Comparison of ENCODE assay signal across 24 cellular contexts in genomic region chr4:42649870-42650269, GRCh38. TPM values are rescaled to one million over a fixed set of nuclear protein-coding genes. Genes with fewer than 3 reads are reported as not detected.
DNase-seq lines count a peak whose midpoint lies in the region; ATAC-seq, FAIRE-seq and TF ChIP-seq lines count a peak whose summit lies in the region.
"Had no signal": no experiment of that assay in that cellular context is flagged by ENCODE, and none has a peak within 500 bp of the region (broad histone marks: within the 10 kb centered on the region; RNA-seq: fewer than 3 reads in every experiment).

No MANE protein-coding gene starts in this region.

- H3K4me1 ChIP-seq in Karpas-422 (ENCODE audit: low read length) (peaks cover 60% of the 10 kb centered on the region), H1 (replicated peaks in 1 of 4; ENCODE audit: control insufficient read depth in 3 of 4, insufficient read depth in 4 of 4, low read length in 3 of 4) (peaks cover 0 to 3% (median 0%) of the 10 kb centered on the region in 4 experiments; a peak in 1 of 7 replicates)
- H3K4me1 ChIP-seq: A549 had no signal

- peak; percentile 52 for FAIRE-seq in H1 (lab: Jason Lieb, UNC)
- FAIRE-seq: A549, G401.6, H54, K562 had no signal

- H4K5ac ChIP-seq in H1 (ENCODE audit: insufficient read length, low read depth, low read length), result no peak overlapping the region

- no peak overlapping the region for H2AK5ac ChIP-seq in H1 (ENCODE audit: low read depth, low read length)

- H3K79me2 ChIP-seq in Karpas-422 (ENCODE audit: low read length) (peaks cover 96% of the 10 kb centered on the region), H1 (ENCODE audit: control insufficient read depth in 1 of 2, insufficient read depth in 2 of 2, low read length in 2 of 2) (peaks cover 0 to 18% of the 10 kb centered on the region in 2 experiments; a peak in 2 of 4 replicates)

- no peak overlapping the region for H3K56ac ChIP-seq in H1 (replicated peaks; ENCODE audit: insufficient read length, low read depth, low read length)

- H3K4ac ChIP-seq in H1 (replicated peaks; ENCODE audit: insufficient read length, low read depth, low read length), result no peak overlapping the region

- TF ChIP-seq RAD21 in H1 (IDR thresholded peaks at IDR 0.05 in 1 of 2, conservative IDR thresholded peaks at IDR 0.05 in 1 of 2; ENCODE audit: low read depth in 2 of 2, low read length in 2 of 2), result no peak

- no peak for TF ChIP-seq CTCF in H1 (IDR thresholded peaks at IDR 0.05; ENCODE audit: control extremely low read depth in 1 of 3, insufficient read depth in 1 of 3, low read depth in 1 of 3, low read length in 3 of 3)
- no peak for TF ChIP-seq CTCF in glutamatergic neuron (IDR thresholded peaks at IDR 0.05; ENCODE audit: partially characterized antibody, unreplicated experiment)

- H3K9me2 ChIP-seq in Karpas-422 (replicated peaks; ENCODE audit: insufficient read depth, low read length), result no peaks in the 10 kb centered on the region

- no peak overlapping the region for H4K8ac ChIP-seq in H1 (ENCODE audit: extremely low read depth, insufficient read depth, low read length)

- intact Hi-C loops in activated CD4-positive, alpha-beta T cell treated with anti-CD3 and anti-CD28 coated beads, Interleukin-2, amount 10 ng/mL, durations not matched to agents 24 days and 14 days (cut with micrococcal nuclease), result loop anchor here (10.0 kb wide), 1 partner anchor 255 kb away; the partner anchor contains the start of gene SHISA3

- H3K18ac ChIP-seq in H1 (ENCODE audit: extremely low read depth, low read length), result no peak overlapping the region

- peaks cover 15% of the 10 kb centered on the region for H3K9me3 Mint-ChIP-seq in activated CD4-positive, alpha-beta T cell treated with anti-CD3 and anti-CD28 coated beads, Interleukin-2, amount 10 ng/mL, durations not matched to agents 24 days and 14 days
- H3K9me3 Mint-ChIP-seq in glutamatergic neuron (ENCODE audit: unreplicated experiment), result peaks cover 12% of the 10 kb centered on the region

- peaks cover 29% of the 10 kb centered on the region for H3K4me1 Mint-ChIP-seq in activated CD4-positive, alpha-beta T cell treated with anti-CD3 and anti-CD28 coated beads, Interleukin-2, amount 10 ng/mL, durations not matched to agents 24 days and 14 days
- H3K4me1 Mint-ChIP-seq in glutamatergic neuron (ENCODE audit: low read depth, unreplicated experiment), result peaks cover 55% of the 10 kb centered on the region

- H2BK12ac ChIP-seq in H1 (ENCODE audit: low read depth, low read length), result no peak overlapping the region

- H2BK120ac ChIP-seq in H1 (replicated peaks; ENCODE audit: low read depth, low read length), result no peak overlapping the region

- no peaks in the 10 kb centered on the region for H3K36me3 ChIP-seq in Karpas-422 (ENCODE audit: insufficient read depth, low read length)
- H3K36me3 ChIP-seq in H1 (ENCODE audit: control insufficient read depth in 2 of 4, insufficient read depth in 4 of 4, low read length in 3 of 4), result no peaks in the 10 kb centered on the region

- H3K27me3 Mint-ChIP-seq in activated CD4-positive, alpha-beta T cell treated with anti-CD3 and anti-CD28 coated beads, Interleukin-2, amount 10 ng/mL, durations not matched to agents 24 days and 14 days, result no peaks in the 10 kb centered on the region
- peaks cover 7% of the 10 kb centered on the region for H3K27me3 Mint-ChIP-seq in glutamatergic neuron (ENCODE audit: unreplicated experiment)
- H3K27me3 Mint-ChIP-seq: CD8-positive, alpha-beta memory T cell had no signal

- H3K4me2 ChIP-seq in Karpas-422 (ENCODE audit: low read depth, low read length, poor library complexity, severe bottlenecking), result no peak overlapping the region
- no peak overlapping the region for H3K4me2 ChIP-seq in H1 (ENCODE audit: insufficient read depth in 1 of 2, low read depth in 2 of 2, low read length in 2 of 2)
- H3K4me2 ChIP-seq: A549, BLaER1 had no signal

- no peak overlapping the region for H2BK20ac ChIP-seq in H1 (ENCODE audit: low read length)

- ATAC-seq in HG03039 (IDR thresholded peaks at IDR 0.05; ENCODE audit: unreplicated experiment), result no peak
- ATAC-seq: A549, K562 had no signal

- H3K23me2 ChIP-seq in H1 (ENCODE audit: low read depth, low read length), result no peaks in the 10 kb centered on the region

- TF ChIP-seq POLR2A in H1 (IDR thresholded peaks at IDR 0.05; ENCODE audit: control extremely low read depth in 1 of 2, low read depth in 2 of 2, low read length in 2 of 2), result no peak

- no peak overlapping the region for H2BK15ac ChIP-seq in H1 (ENCODE audit: low read length)

- POLR2A ChIA-PET in H1 (lab: Charles Lee; ENCODE audit: partially characterized antibody), result no interaction called here

- no peak overlapping the region for H3K14ac ChIP-seq in H1 (ENCODE audit: insufficient read length)

- 62% methylated on average over 4 of the region's 4 CpGs; no CpG with 5 or more reads in 1 of the 2 experiments for WGBS in H1 (ENCODE audit: extremely low coverage in 1 of 2, insufficient coverage in 1 of 2, insufficient read length in 1 of 2, insufficient replicate concordance in 2 of 2, low coverage in 1 of 2, low lambda C conversion rate in 2 of 2, missing lambda C conversion rate in 1 of 2), 2 experiments

- H4K20me1 ChIP-seq in Karpas-422 (ENCODE audit: insufficient read depth, low read depth, low read length) (no peaks in the 10 kb centered on the region; the same call in 1 of the 2 replicates), H1 (replicated peaks in 1 of 2; ENCODE audit: control insufficient read depth in 1 of 2, insufficient read depth in 2 of 2, low read length in 2 of 2) (no peaks in the 10 kb centered on the region)

- peak; percentile 51 for DNase-seq in activated CD4-positive, alpha-beta T cell treated with anti-CD3 and anti-CD28 coated beads, Interleukin-2, amount 10 ng/mL, durations not matched to agents 24 days and 14 days
- DNase-seq in activated CD4-positive, alpha-beta T cell treated with anti-CD3 and anti-CD28 coated beads for 48 hours, result no peak
- DNase-seq in Karpas-422 (peak; percentile 32), H1 (ENCODE audit: low read depth in 1 of 2, low spot score in 2 of 2) (no peak), NCI-H82 treated with DMSO at 0.1 percent for 48 hours (lab: John Stamatoyannopoulos, UW; ENCODE audit: unreplicated experiment) (no peak), glutamatergic neuron (no peak)
- DNase-seq: AML-193; CD8-positive, alpha-beta memory T cell; COR-L47; DMS 273 treated with DMSO at 0.1 percent for 48 hours; DMS53; DND-41; GM23248; HCEC 1CT; IMR-90 had no signal

- H3K9ac ChIP-seq in Karpas-422 (ENCODE audit: low read length), result no peak overlapping the region
- H3K9ac ChIP-seq in H1 (replicated peaks in 1 of 4; ENCODE audit: extremely low read depth in 1 of 4, low read depth in 3 of 4, low read length in 3 of 4), result no peak overlapping the region
- H3K9ac ChIP-seq: BLaER1, GM23248 had no signal

- CTCF ChIA-PET in H1 (lab: Charles Lee; ENCODE audit: partially characterized antibody), result interaction anchor here (0.7 to 1.6 kb wide), 2 partner anchors 167 to 367 kb away, joined by 3 to 5 read pairs; no protein-coding TSS in a partner anchor

- H3K27me3 ChIP-seq in Karpas-422 (ENCODE audit: low read length), result no peaks in the 10 kb centered on the region
- H3K27me3 ChIP-seq in H1 (replicated peaks in 1 of 4; ENCODE audit: control insufficient read depth in 3 of 4, extremely low read depth in 1 of 4, insufficient read depth in 3 of 4, low read length in 3 of 4), result 0 out of 7 replicates have a peak, but pooled peaks cover 0 to 1% (median 0%) of the 10 kb centered on the region in 4 experiments
- H3K27me3 ChIP-seq: BLaER1 had no signal

- no peak overlapping the region for H3K27ac ChIP-seq in Karpas-422 (ENCODE audit: low read length)
- H3K27ac ChIP-seq in H1 (ENCODE audit: low read depth, low read length), result no peak overlapping the region
- H3K27ac ChIP-seq: 22Rv1, A549, BLaER1, GM23248, HL-60 had no signal

- peaks cover 38% of the 10 kb centered on the region for H3K36me3 Mint-ChIP-seq in activated CD4-positive, alpha-beta T cell treated with anti-CD3 and anti-CD28 coated beads, Interleukin-2, amount 10 ng/mL, durations not matched to agents 24 days and 14 days (ENCODE audit: low read depth)
- H3K36me3 Mint-ChIP-seq in glutamatergic neuron (ENCODE audit: unreplicated experiment), result peaks cover 39% of the 10 kb centered on the region

- no peak overlapping the region for H3K4me3 Mint-ChIP-seq in activated CD4-positive, alpha-beta T cell treated with anti-CD3 and anti-CD28 coated beads, Interleukin-2, amount 10 ng/mL, durations not matched to agents 24 days and 14 days
- no peak overlapping the region for H3K4me3 Mint-ChIP-seq in glutamatergic neuron (ENCODE audit: unreplicated experiment)
- H3K4me3 Mint-ChIP-seq: CD14-positive monocyte had no signal

- H2BK5ac ChIP-seq in H1 (ENCODE audit: low read depth, low read length), result no peak overlapping the region

- H3K27ac Mint-ChIP-seq in activated CD4-positive, alpha-beta T cell treated with anti-CD3 and anti-CD28 coated beads, Interleukin-2, amount 10 ng/mL, durations not matched to agents 24 days and 14 days, result no peak overlapping the region
- H3K27ac Mint-ChIP-seq in glutamatergic neuron (ENCODE audit: unreplicated experiment), result no peak overlapping the region
- H3K27ac Mint-ChIP-seq: CD14-positive monocyte had no signal

- no peaks in the 10 kb centered on the region for H3K79me1 ChIP-seq in H1 (ENCODE audit: low read depth, low read length)

- no peak for TF ChIP-seq EP300 in H1 (IDR thresholded peaks at IDR 0.05; ENCODE audit: borderline replicate concordance in 1 of 2, low read depth in 2 of 2, low read length in 2 of 2)

- H3K9me3 ChIP-seq in Karpas-422 (ENCODE audit: low read length) (no peaks in the 10 kb centered on the region), H1 (ENCODE audit: insufficient read depth in 2 of 2, low read depth in 1 of 2, low read length in 1 of 2) (peaks cover 0 to 6% of the 10 kb centered on the region in 2 experiments; a peak in 2 of 4 replicates)
- H3K9me3 ChIP-seq: A549 had no signal

- no peak overlapping the region for H3K4me3 ChIP-seq in Karpas-422 (ENCODE audit: low read length)
- H3K4me3 ChIP-seq in H1 (ENCODE audit: extremely low read depth in 1 of 4, insufficient read depth in 2 of 4, low read depth in 3 of 4, low read length in 4 of 4), result no peak overlapping the region
- H3K4me3 ChIP-seq: A549, BLaER1, GM23248, K562 had no signal

- no peak overlapping the region for H3K23ac ChIP-seq in H1 (ENCODE audit: insufficient read length)

- no peak overlapping the region for H4K91ac ChIP-seq in H1 (replicated peaks; ENCODE audit: insufficient read length, low read length)

- H2AFZ ChIP-seq in Karpas-422 (ENCODE audit: low read length) (no peak overlapping the region), H1 (ENCODE audit: low read length) (no peak overlapping the region)
- H2AFZ ChIP-seq: GM23248 had no signal

RNA-seq across cellular contexts. Expression of gene ATP8A1, which starts 7.0 kb away (rescaled TPM):
- 21.8 and 24.3 TPM in 2 replicates for total RNA-seq in activated CD4-positive, alpha-beta T cell treated with anti-CD3 and anti-CD28 coated beads, Interleukin-2, amount 10 ng/mL, durations not matched to agents 24 days and 14 days
- total RNA-seq in Karpas-422 (2014; rRNA removed; shearing (Covaris generic); ENCODE audit: low replicate concordance), result 41.7 and 67.2 TPM in 2 replicates
- 12.2 and 14.9 TPM in 2 replicates for total RNA-seq in H1 (2021; fragmentation: NEBNext Ultra II Directional; extraction: Animal tissue kit (Norgen Biotek cat#: 25700))
- polyA plus RNA-seq in H1 (2011; rRNA removed), result 2.2 and 3.7 TPM in 2 replicates
- 6.3 TPM for polyA plus RNA-seq in H1 (2011; cell fraction: cytosol; rRNA removed)
- polyA plus RNA-seq in H1 (2011; cell fraction: nucleus; rRNA removed), result 4.9 TPM
- 3.9 to 9.1 TPM (median 4.6 TPM) in 4 replicates for polyA plus RNA-seq in H1 (2012, experiment 1 of 2)
- polyA plus RNA-seq in H1 (2012, experiment 2 of 2), result 0.22 TPM
- 7.9 TPM for polyA plus RNA-seq in H1 (2013, experiment 1 of 2)
- polyA plus RNA-seq in H1 (2013, experiment 2 of 2), result 8.2 TPM
- polyA minus RNA-seq in H1 (2011; rRNA and poly(A)+ RNA removed), result 20.5 and 22.5 TPM in 2 replicates
- 8.1 TPM for polyA minus RNA-seq in H1 (2011; cell fraction: cytosol; rRNA and poly(A)+ RNA removed)
- 52.8 TPM for polyA minus RNA-seq in H1 (2011; cell fraction: nucleus; rRNA and poly(A)+ RNA removed)
- total RNA-seq in glutamatergic neuron (ENCODE audit: unreplicated experiment), result 278 TPM

Comparison
In these comparisons a context has a peak if more than half of its experiments do, and no peak if none do; other contexts are left out.
1. DNase-seq: peak in activated CD4-positive, alpha-beta T cell treated with anti-CD3 and anti-CD28 coated beads, Interleukin-2, amount 10 ng/mL, durations not matched to agents 24 days and 14 days (single experiment) and Karpas-422 (single experiment); none in activated CD4-positive, alpha-beta T cell treated with anti-CD3 and anti-CD28 coated beads for 48 hours (single experiment), H1 (0 of 2), NCI-H82 treated with DMSO at 0.1 percent for 48 hours (single experiment) and glutamatergic neuron (single experiment).